In genomic region chrX:155751131-155751530, GRCh38 we compare ENCODE assay signal across 5 cellular contexts.
"Had no signal": no experiment of that assay in that cellular context is flagged by ENCODE, and none has a peak within 500 bp of the region (broad histone marks: within the 10 kb centered on the region; RNA-seq: fewer than 3 reads in every experiment).

No MANE protein-coding gene starts in this region.

- ATAC-seq: HepG2, K562 had no signal

- H3K27ac ChIP-seq: HL-60 had no signal

- H3K4me3 ChIP-seq: K562 had no signal

- DNase-seq: IMR-90, KBM-7 had no signal
